29 cellular contexts compared by ENCODE assay signal in the genomic region with DNA sequence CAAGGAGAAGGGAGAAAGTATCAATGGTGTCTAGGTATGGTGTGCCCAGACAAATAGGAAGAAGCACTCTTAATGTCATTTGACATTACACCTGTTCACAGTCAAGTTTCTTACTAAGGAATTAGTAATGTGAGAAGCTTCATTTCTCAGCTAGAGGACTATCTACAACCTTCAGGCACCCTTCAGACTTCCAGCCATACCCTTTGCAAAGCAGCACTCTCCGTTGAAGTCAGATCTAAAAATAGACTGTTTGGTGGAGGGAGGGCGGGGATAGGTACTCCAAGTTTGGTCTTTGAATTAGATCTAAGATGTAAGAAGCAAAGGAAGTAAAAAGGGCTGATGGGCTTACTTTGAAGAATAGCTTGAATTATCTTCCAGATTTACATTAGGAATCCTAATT.
"Had no signal": no experiment of that assay in that cellular context is flagged by ENCODE, and none has a peak within 500 bp of the region (broad histone marks: within the 10 kb centered on the region; RNA-seq: fewer than 3 reads in every experiment).

No MANE protein-coding gene starts in this region.

- H3K9me3 ChIP-seq: colonic mucosa, gastroesophageal sphincter, ovary, right lobe of liver, stomach, thyroid gland, vagina had no signal

- H3K27ac ChIP-seq: colonic mucosa, gastroesophageal sphincter, ovary, right lobe of liver, stomach, thyroid gland, vagina had no signal

- H3K36me3 ChIP-seq: colonic mucosa, gastroesophageal sphincter, ovary, right lobe of liver, stomach, thyroid gland, vagina had no signal

- H3K4me1 ChIP-seq: colonic mucosa, gastroesophageal sphincter, right lobe of liver, stomach, thyroid gland, vagina had no signal

- H3K27me3 ChIP-seq: colonic mucosa, gastroesophageal sphincter, ovary, right lobe of liver, stomach, thyroid gland, vagina had no signal

- DNase-seq: colonic mucosa; effector CD8-positive, alpha-beta T cell; endodermal cell; foreskin fibroblast; hypothalamus; immature natural killer cell; islet precursor cell; kidney glomerular epithelial cell; mesenchymal stem cell; midbrain; naive thymus-derived CD8-positive, alpha-beta T cell; nephron progenitor cell; occipital lobe; ovary; posterior cingulate gyrus; retina; right lobe of liver; stimulated activated CD4-positive, alpha-beta T cell treated with anti-CD3 and anti-CD28 coated beads, Interleukin-12 subunit alpha, Interleukin-12 subunit beta, amount 100 ng/mL, for 4 hours; stimulated activated CD4-positive, alpha-beta T cell treated with anti-CD3 and anti-CD28 coated beads, Interleukin-1b, Interleukin-23, amount 100 ng/mL, for 48 hours; stimulated activated CD4-positive, alpha-beta T cell treated with anti-CD3 and anti-CD28 coated beads, Interleukin-4, amount 100 ng/mL, for 1 hour; stimulated activated CD8-positive, alpha-beta memory T cell treated with anti-CD3 and anti-CD28 coated beads, Interleukin-4, amount 100 ng/mL, for 48 hours; stimulated activated naive CD4-positive, alpha-beta T cell treated with Interleukin-2 at 50 U/mL for 16 hours; stomach; thyroid gland; trophoblast cell had no signal

- ATAC-seq: esophagus mucosa; gastroesophageal sphincter; naive thymus-derived CD8-positive, alpha-beta T cell; right lobe of liver had no signal

- H3K4me3 ChIP-seq: colonic mucosa, gastroesophageal sphincter, ovary, right lobe of liver, smooth muscle cell, stomach, thyroid gland, vagina had no signal
